8 cellular contexts compared by ENCODE assay signal in the genomic region with DNA sequence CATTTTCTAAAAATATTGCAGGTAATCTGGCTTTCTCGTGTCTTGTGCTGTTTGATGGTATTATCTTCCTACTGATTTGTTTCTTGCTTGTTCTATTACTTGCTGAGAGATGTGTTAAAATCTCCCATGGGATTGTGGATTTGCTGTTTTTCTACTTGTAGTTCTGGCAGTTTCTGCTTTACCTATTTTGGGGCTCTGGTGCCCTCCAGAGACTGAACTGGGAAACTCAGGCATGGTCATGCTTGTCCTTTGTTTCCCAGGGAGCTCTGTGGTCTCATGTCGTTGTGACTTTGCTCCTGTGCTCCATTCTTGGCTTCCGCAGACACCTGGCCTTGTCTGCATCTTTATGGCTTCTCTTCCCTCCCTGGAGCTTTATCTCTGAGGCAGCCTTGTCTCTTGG. TPM values are rescaled to one million over a fixed set of nuclear protein-coding genes. Genes with fewer than 3 reads are reported as not detected.
DNase-seq lines count a peak whose midpoint lies in the region; ATAC-seq and TF ChIP-seq lines count a peak whose summit lies in the region.

No MANE protein-coding gene starts in this region.

- no peak overlapping the region for H3K9ac ChIP-seq in HCT116 (ENCODE audit: low read length)

- H3K79me2 ChIP-seq in HCT116 (ENCODE audit: insufficient read depth, low read length) = peaks cover 97% of the 10 kb centered on the region

- H3K4me3 ChIP-seq in HCT116 (replicated peaks in 1 of 2; ENCODE audit: low read depth in 1 of 2, low read length in 2 of 2) (no peak overlapping the region), esophagus squamous epithelium (no peak overlapping the region), esophagus muscularis mucosa (no peak overlapping the region)

- peak; percentile 63 for DNase-seq in Caki2 (ENCODE audit: low read depth)
- no peak for DNase-seq in HCT116 (ENCODE audit: low read depth, low spot score)
- DNase-seq in SK-N-DZ (ENCODE audit: low spot score) = peak; percentile 52
- DNase-seq in esophagus squamous epithelium (lab: John Stamatoyannopoulos, UW) = no peak
- DNase-seq in posterior cingulate gyrus = peak in 7 of 10 donors; percentile 33 to 81 (median 48)
- DNase-seq in NK-92 (lab: John Stamatoyannopoulos, UW; ENCODE audit: unreplicated experiment) = no peak
- no peak for DNase-seq in esophagus muscularis mucosa (ENCODE audit: extremely low spot score)

- no peaks in the 10 kb centered on the region for H3K9me3 ChIP-seq in HCT116 (ENCODE audit: control insufficient read depth in 1 of 2, insufficient read depth in 1 of 2, low read depth in 1 of 2, low read length in 2 of 2)
- H3K9me3 ChIP-seq in esophagus squamous epithelium = no peaks in the 10 kb centered on the region
- H3K9me3 ChIP-seq in esophagus muscularis mucosa = no peaks in the 10 kb centered on the region

- intact Hi-C loops in HCT116 (cut with micrococcal nuclease) (loop anchor here (2.0 kb wide), 1 partner anchor 164 kb away; no protein-coding TSS in a partner anchor), esophagus squamous epithelium (cut with DNase I) (no loop called here), posterior cingulate gyrus (cut with DNase I) (no loop called here), esophagus muscularis mucosa (cut with DNase I) (no loop called here)

- in situ Hi-C loops in Caki2 (cut with HindIII; ENCODE audit: low pct_unique_long_range_greater_than_20kb, low sequenced_read_pairs) = no loop called here

- CTCF ChIA-PET in HCT116 (lab: Charles Lee) = interaction anchor here (0.5 to 1.7 kb wide), 8 partner anchors 10 to 217 kb away, joined by 3 to 13 read pairs (median 4); partner anchors contain the start of gene SLBP

- TF ChIP-seq POLR2A in HCT116 (IDR thresholded peaks at IDR 0.05; ENCODE audit: borderline replicate concordance, extremely low read depth, insufficient read depth, insufficient read length) = no peak
- TF ChIP-seq POLR2A in esophagus squamous epithelium (IDR thresholded peaks at IDR 0.05) = no peak
- no peak for TF ChIP-seq POLR2A in esophagus muscularis mucosa (IDR thresholded peaks at IDR 0.05; ENCODE audit: low read depth)

- H4K20me1 ChIP-seq in HCT116 (ENCODE audit: insufficient read depth) = peaks cover 15% of the 10 kb centered on the region; the same call in 1 of the 2 replicates

- H3K36me3 ChIP-seq in HCT116 (ENCODE audit: control insufficient read depth in 1 of 2, insufficient read depth in 2 of 2, low read length in 2 of 2) (peaks cover 10 to 16% of the 10 kb centered on the region in 2 experiments; a peak in 2 of 4 replicates), esophagus squamous epithelium (peaks cover 0 to 27% (median 0%) of the 10 kb centered on the region in 3 donors), esophagus muscularis mucosa (peaks cover 4 to 25% (median 16%) of the 10 kb centered on the region in 4 donors)

- no peak overlapping the region for H2AFZ ChIP-seq in HCT116 (ENCODE audit: low read depth, low read length, poor library complexity, severe bottlenecking)

- H3K4me1 ChIP-seq in HCT116 (ENCODE audit: control insufficient read depth in 1 of 2, insufficient read depth in 2 of 2, low read length in 2 of 2) (peaks cover 5 to 33% of the 10 kb centered on the region in 2 experiments; a peak in 2 of 4 replicates), esophagus squamous epithelium (peaks cover 0 to 51% (median 19%) of the 10 kb centered on the region in 3 donors), esophagus muscularis mucosa (no peaks in the 10 kb centered on the region)

- ATAC-seq in HCT116 (peak; percentile 87), GM19452 (IDR thresholded peaks at IDR 0.05; ENCODE audit: unreplicated experiment) (no peak)

- peak; percentile 48 to 64 (median 62); a peak in 5 of 6 replicates for TF ChIP-seq CTCF in HCT116 (IDR thresholded peaks at IDR 0.05 in 2 of 3, conservative IDR thresholded peaks at IDR 0.05 in 1 of 3; ENCODE audit: borderline replicate concordance in 1 of 3, insufficient read depth in 1 of 3, low read depth in 2 of 3, low read length in 2 of 3)
- TF ChIP-seq CTCF in esophagus squamous epithelium (IDR thresholded peaks at IDR 0.05) = peak in 5 of 6 experiments; percentile 35 to 68 (median 46)
- TF ChIP-seq CTCF in esophagus muscularis mucosa (IDR thresholded peaks at IDR 0.05) = peak in 1 of 3 experiments; percentile 31

- H3K4me2 ChIP-seq in HCT116 (ENCODE audit: low read length) = no peak overlapping the region

- H3K9me2 ChIP-seq in HCT116 (ENCODE audit: insufficient read depth) = no peaks in the 10 kb centered on the region

- no peaks in the 10 kb centered on the region for H3K27me3 ChIP-seq in HCT116 (ENCODE audit: insufficient read depth, low read length)
- no peaks in the 10 kb centered on the region for H3K27me3 ChIP-seq in esophagus squamous epithelium
- H3K27me3 ChIP-seq in esophagus muscularis mucosa = no peaks in the 10 kb centered on the region

- H3K27ac ChIP-seq in HCT116 (ENCODE audit: low read depth, low read length) = peak overlapping the region; percentile 36; the same call in 1 of the 2 replicates
- peak overlapping the region in 2 of 4 donors; percentile 35 to 93 for H3K27ac ChIP-seq in esophagus squamous epithelium
- no peak overlapping the region for H3K27ac ChIP-seq in esophagus muscularis mucosa (replicated peaks in 1 of 4)

- TF ChIP-seq EP300 in esophagus muscularis mucosa (IDR thresholded peaks at IDR 0.05) = no peak

- WGBS in esophagus squamous epithelium, 2 donors = 32 to 38% methylated on average over 1 to 3 of the region's 3 CpGs
- 46% methylated on average over 3 of the region's 3 CpGs for WGBS in esophagus muscularis mucosa

- RAD21 ChIA-PET in HCT116 (lab: Charles Lee; ENCODE audit: low non-redundant PET in 1 of 2, low total read pairs in 2 of 2, uncharacterized antibody in 2 of 2, unreplicated experiment in 2 of 2) = no interaction called here

- POLR2A ChIA-PET in HCT116 (lab: Charles Lee) = no interaction called here

- TF ChIP-seq RAD21 in HCT116 (IDR thresholded peaks at IDR 0.05; ENCODE audit: low read depth) = peak; percentile 70

- no TSS peak for BruUV-seq in HCT116 (replicated peaks; lab: Mats Ljungman, UMichigan)

TF ChIP-seq in HCT116, 20 proteins besides CTCF, POLR2A, EP300 and RAD21:
- TF ChIP-seq EGR1 (IDR thresholded peaks at IDR 0.05; ENCODE audit: low read depth) (no peak), CEBPB (IDR thresholded peaks at IDR 0.05; ENCODE audit: low read depth) (no peak), JUND (IDR thresholded peaks at IDR 0.05) (no peak), POLR2AphosphoS5 (IDR thresholded peaks at IDR 0.05; ENCODE audit: low read depth, low read length) (no peak), ELF1 (IDR thresholded peaks at IDR 0.05; ENCODE audit: borderline replicate concordance, low read depth) (no peak), EZH2phosphoT487 (IDR thresholded peaks at IDR 0.05; ENCODE audit: borderline replicate concordance) (no peak)

RNA-seq across cellular contexts. Expression of gene NSD2, which starts 39.5 kb away (rescaled TPM):
- 54.8 and 67.7 TPM in 2 replicates for total RNA-seq in Caki2 (2014; rRNA removed; shearing (Covaris generic); ENCODE audit: low replicate concordance)
- total RNA-seq in HCT116 (2021; ENCODE audit: unreplicated experiment) (145 TPM), esophagus squamous epithelium (10 to 100 TPM; 31.9 to 36.4 (median 34.5) TPM), esophagus muscularis mucosa (10 to 100 TPM; 31.8 to 44.2 (median 37.5) TPM)
- polyA plus RNA-seq in HCT116 (2012) = 75.3 and 77.0 TPM in 2 replicates
- 53.6 and 63.8 TPM in 2 replicates for polyA plus RNA-seq in SK-N-DZ (2014; cell fraction: cytosol; rRNA removed)
- 79.0 and 124 TPM in 2 replicates for polyA plus RNA-seq in SK-N-DZ (2014; cell fraction: nucleus; rRNA removed)

RNA-seq across cellular contexts. Expression of gene LETM1, which starts 54.7 kb away (rescaled TPM):
- total RNA-seq in Caki2 (2014; rRNA removed; shearing (Covaris generic); ENCODE audit: low replicate concordance) = 28.1 and 31.9 TPM in 2 replicates
- total RNA-seq in HCT116 (2021; ENCODE audit: unreplicated experiment) = 67.3 TPM
- 25.9 and 36.3 TPM in 2 replicates for polyA plus RNA-seq in HCT116 (2012)
- polyA plus RNA-seq in SK-N-DZ (2014; cell fraction: cytosol; rRNA removed) = 19.3 and 21.5 TPM in 2 replicates
- polyA plus RNA-seq in SK-N-DZ (2014; cell fraction: nucleus; rRNA removed) = 69.2 and 77.3 TPM in 2 replicates
- 10 to 100 TPM; 40.6 to 85.6 (median 72.8) TPM for total RNA-seq in esophagus squamous epithelium
- 10 to 100 TPM; 23.7 to 34.7 (median 33.3) TPM for total RNA-seq in esophagus muscularis mucosa

Comparison
In these comparisons a context has a peak if more than half of its experiments do, and no peak if none do; other contexts are left out.
1. DNase-seq: peak in Caki2 (single experiment), SK-N-DZ (single experiment) and posterior cingulate gyrus (7 of 10); none in HCT116 (single experiment), esophagus squamous epithelium (single experiment), NK-92 (single experiment) and esophagus muscularis mucosa (single experiment).